In the genomic region with DNA sequence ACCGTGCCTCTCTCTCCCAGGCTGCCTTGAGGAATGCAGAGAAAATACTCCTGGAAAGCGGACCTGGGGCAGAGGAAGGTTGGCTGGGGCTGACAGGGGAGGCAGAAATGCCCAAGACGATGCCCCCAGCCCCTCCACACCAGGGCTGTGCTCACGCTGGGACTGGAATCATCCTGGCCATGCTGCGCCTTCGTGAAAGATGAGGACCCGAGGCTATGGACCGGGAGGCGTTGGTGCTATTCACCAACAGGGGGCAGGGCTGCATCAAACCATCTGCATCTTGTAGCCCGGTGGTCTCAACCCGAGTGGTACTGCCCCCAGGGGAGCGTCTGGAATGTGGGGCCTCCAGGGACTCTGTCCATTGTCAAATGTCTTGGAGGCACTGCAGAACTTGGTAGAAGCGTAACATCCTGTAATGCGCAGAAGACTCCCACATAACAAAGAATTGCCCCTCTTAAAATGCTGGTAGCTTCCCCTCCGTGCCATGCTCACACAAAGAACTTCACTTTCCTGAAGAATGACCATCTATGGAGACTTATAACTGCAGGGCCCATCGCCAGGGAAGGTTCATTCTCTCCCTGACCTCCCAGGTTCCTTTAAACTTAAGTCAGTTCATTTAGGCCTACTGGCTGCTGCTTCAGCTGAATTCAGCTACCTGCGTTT, we compare ENCODE assay signal across 9 cellular contexts.
A peak's percentile ranks its signal among the peaks of the same experiment; 100 is the strongest.
DNase-seq lines count a peak whose midpoint lies in the region; ATAC-seq and TF ChIP-seq lines count a peak whose summit lies in the region.
"Had no signal": no experiment of that assay in that cellular context is flagged by ENCODE, and none has a peak within 500 bp of the region (broad histone marks: within the 10 kb centered on the region; RNA-seq: fewer than 3 reads in every experiment).

No MANE protein-coding gene starts in this region.

- no peaks in the 10 kb centered on the region for H3K36me3 ChIP-seq in colonic mucosa

- ATAC-seq in GM18909 (IDR thresholded peaks at IDR 0.05; ENCODE audit: poor library complexity, unreplicated experiment) (no peak), HG02588 (IDR thresholded peaks at IDR 0.05; ENCODE audit: unreplicated experiment) (no peak)

- H3K9me3 ChIP-seq in colonic mucosa, result no peaks in the 10 kb centered on the region

- H3K27me3 ChIP-seq in colonic mucosa, result no peaks in the 10 kb centered on the region

- intact Hi-C loops in colonic mucosa (cut with DNase I), result loop anchor here (5.0 kb wide), 1 partner anchor 229 kb away; no protein-coding TSS in a partner anchor

- no peak overlapping the region for H3K9ac ChIP-seq in colonic mucosa (ENCODE audit: low read depth in 2 of 2, low read length in 2 of 2)

- DNase-seq in NCI-H526 (lab: John Stamatoyannopoulos, UW) (peak; percentile 49 to 82), NCI-H526 treated with DMSO at 0.1 percent for 48 hours (lab: John Stamatoyannopoulos, UW) (no peak), LNCaP clone FGC (ENCODE audit: low read depth) (no peak), colonic mucosa (no peak), retina (peak; percentile 84), NOMO-1 treated with dmso at 0.1 percent for 144 hours (lab: John Stamatoyannopoulos, UW; ENCODE audit: unreplicated experiment) (no peak)

- H3K4me3 ChIP-seq in LNCaP clone FGC (ENCODE audit: low read depth, low read length) (no peak overlapping the region), colonic mucosa (no peak overlapping the region)
- H3K4me3 ChIP-seq: lung had no signal

- H3K4me1 ChIP-seq in colonic mucosa, result no peaks in the 10 kb centered on the region

- peak; percentile 46 for TF ChIP-seq CTCF in LNCaP clone FGC (IDR thresholded peaks at IDR 0.05; ENCODE audit: control insufficient read depth, extremely low read depth, insufficient read depth)
- TF ChIP-seq CTCF in colonic mucosa (IDR thresholded peaks at IDR 0.05), result peak; percentile 18

- no peak overlapping the region for H3K27ac ChIP-seq in colonic mucosa

Comparison
In these comparisons a context has a peak if more than half of its experiments do, and no peak if none do; other contexts are left out.
1. DNase-seq: peak in NCI-H526 (2 of 2) and retina (single experiment); none in NCI-H526 treated with DMSO at 0.1 percent for 48 hours (single experiment), LNCaP clone FGC (single experiment), colonic mucosa (single experiment) and NOMO-1 treated with dmso at 0.1 percent for 144 hours (single experiment).